8 cellular contexts compared by ENCODE assay signal in the genomic region with DNA sequence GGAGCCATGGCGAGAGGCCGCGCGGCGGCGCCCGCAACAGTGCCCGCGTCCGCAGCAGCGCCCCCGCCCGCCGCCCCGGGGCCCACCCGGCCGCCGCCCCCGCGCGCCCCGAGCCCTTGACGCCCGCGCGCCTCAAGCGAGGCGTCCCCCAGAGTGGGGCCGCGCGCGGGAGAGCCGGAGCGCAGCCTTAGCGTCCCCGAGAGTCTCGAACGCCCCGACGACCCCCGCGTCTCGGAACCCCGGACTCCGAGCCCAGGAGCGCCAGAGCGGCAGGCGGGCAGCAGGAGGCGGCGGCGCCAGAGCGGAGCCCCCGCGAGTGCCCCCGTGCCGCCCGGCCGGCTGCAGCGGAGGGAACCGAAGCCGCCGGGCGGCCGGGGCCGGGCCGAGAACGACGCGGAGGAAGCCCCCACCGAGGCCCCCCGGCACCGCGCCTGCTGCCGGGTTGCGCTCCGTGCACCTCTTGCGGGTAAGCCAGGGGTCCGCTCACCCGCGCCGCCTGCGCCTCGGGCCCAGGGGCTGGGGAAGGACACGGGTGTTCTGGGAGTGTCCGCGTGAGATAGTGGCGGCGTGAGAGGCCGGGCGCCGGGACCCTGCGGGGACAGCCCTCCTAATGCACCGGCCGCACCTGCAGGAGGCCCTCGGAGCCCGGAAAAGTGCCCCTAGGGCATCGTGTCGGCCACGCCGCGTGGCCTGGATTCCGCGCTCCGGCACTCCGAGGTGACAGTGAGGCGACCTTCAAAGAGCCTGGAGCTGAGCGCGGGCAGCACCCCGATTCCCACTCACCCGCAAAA. TPM values are rescaled to one million over a fixed set of nuclear protein-coding genes. Genes with fewer than 3 reads are reported as not detected.
DNase-seq lines count a peak whose midpoint lies in the region; ATAC-seq and TF ChIP-seq lines count a peak whose summit lies in the region.

No MANE protein-coding gene starts in this region.

- H3K36me3 Mint-ChIP-seq in activated T-cell treated with anti-CD3 and anti-CD28 coated beads, Interleukin-2, amount 50 U/mL, for 24 hours (ENCODE audit: low read depth) = peaks cover 18% of the 10 kb centered on the region

- no peaks in the 10 kb centered on the region for H3K9me3 ChIP-seq in osteoblast (ENCODE audit: low read depth, low read length)

- H3K27ac ChIP-seq in KMS-11 (peak overlapping the region; percentile 57), osteoblast (ENCODE audit: low read depth, low read length) (peak overlapping the region; percentile 86)

- peaks cover 16% of the 10 kb centered on the region for H3K4me1 ChIP-seq in KMS-11 (ENCODE audit: low read depth, poor library complexity, severe bottlenecking)
- peaks cover 17% of the 10 kb centered on the region for H3K4me1 ChIP-seq in osteoblast (ENCODE audit: insufficient read depth, low read length)

- ATAC-seq in GM21360 (IDR thresholded peaks at IDR 0.05; ENCODE audit: unreplicated experiment) (peak; percentile 7), HG02973 (IDR thresholded peaks at IDR 0.05; ENCODE audit: unreplicated experiment) (no peak)

- peak overlapping the region; percentile 88 for H3K27ac Mint-ChIP-seq in activated T-cell treated with anti-CD3 and anti-CD28 coated beads, Interleukin-2, amount 50 U/mL, for 24 hours

- peak overlapping the region; percentile 87 for H3K9ac ChIP-seq in KMS-11

- no peaks in the 10 kb centered on the region for H3K27me3 Mint-ChIP-seq in activated T-cell treated with anti-CD3 and anti-CD28 coated beads, Interleukin-2, amount 50 U/mL, for 24 hours

- no peaks in the 10 kb centered on the region for H3K27me3 ChIP-seq in KMS-11 (ENCODE audit: insufficient read depth, low read depth)
- H3K27me3 ChIP-seq in osteoblast (ENCODE audit: insufficient read depth, low read length) = no peaks in the 10 kb centered on the region

- DNase-seq in CD1c-positive myeloid dendritic cell (ENCODE audit: extremely low spot score) (peak; percentile 58), fibroblast of villous mesenchyme (ENCODE audit: low read depth) (no peak), osteoblast (ENCODE audit: insufficient read length, low spot score, missing footprints) (peak; percentile 79), NAMALWA (ENCODE audit: low spot score) (no peak)
- peak; percentile 66 for DNase-seq in activated T-cell treated with anti-CD3 and anti-CD28 coated beads, Interleukin-2, amount 50 U/mL, for 24 hours

- H3K36me3 ChIP-seq in KMS-11 (ENCODE audit: insufficient read depth) (no peaks in the 10 kb centered on the region), osteoblast (ENCODE audit: insufficient read depth, low read length) (no peaks in the 10 kb centered on the region)

- H3K4me3 ChIP-seq in KMS-11 (IDR thresholded peaks at IDR 0.05; ENCODE audit: insufficient read depth, low read depth, low read length) (no peak overlapping the region), fibroblast of villous mesenchyme (ENCODE audit: low read depth, low read length) (peak overlapping the region; percentile 85), osteoblast (ENCODE audit: insufficient read depth, low read length) (peak overlapping the region; percentile 95)

- H3K79me2 ChIP-seq in KMS-11 (ENCODE audit: insufficient read depth, low read depth) (peaks cover 44% of the 10 kb centered on the region), osteoblast (ENCODE audit: insufficient read depth, low read length) (peaks cover 49% of the 10 kb centered on the region)

- H3K4me3 Mint-ChIP-seq in activated T-cell treated with anti-CD3 and anti-CD28 coated beads, Interleukin-2, amount 50 U/mL, for 24 hours = peak overlapping the region; percentile 91

- H2AFZ ChIP-seq in KMS-11 (ENCODE audit: low read depth) (peak overlapping the region; percentile 50; the same call in 1 of the 2 replicates), osteoblast (ENCODE audit: low read length) (peak overlapping the region; percentile 73)

- no peak for TF ChIP-seq CTCF in KMS-11 (conservative IDR thresholded peaks at IDR 0.05; ENCODE audit: low read depth, low read length)
- TF ChIP-seq CTCF in fibroblast of villous mesenchyme (IDR thresholded peaks at IDR 0.05; ENCODE audit: insufficient read depth, low read depth, low read length) = no peak
- no peak for TF ChIP-seq CTCF in osteoblast (IDR thresholded peaks at IDR 0.05; ENCODE audit: extremely low read depth, low read depth, low read length)

- peaks cover 55% of the 10 kb centered on the region for H3K4me1 Mint-ChIP-seq in activated T-cell treated with anti-CD3 and anti-CD28 coated beads, Interleukin-2, amount 50 U/mL, for 24 hours (ENCODE audit: low read depth)

- H4K20me1 ChIP-seq in KMS-11 (ENCODE audit: insufficient read depth) (no peaks in the 10 kb centered on the region), osteoblast (ENCODE audit: insufficient read depth, low read length) (peaks cover 15% of the 10 kb centered on the region)

- peak overlapping the region; percentile 92 for H3K4me2 ChIP-seq in KMS-11
- peak overlapping the region; percentile 100 for H3K4me2 ChIP-seq in osteoblast (ENCODE audit: insufficient read depth, low read length)

- H3K9me3 Mint-ChIP-seq in activated T-cell treated with anti-CD3 and anti-CD28 coated beads, Interleukin-2, amount 50 U/mL, for 24 hours = no peaks in the 10 kb centered on the region

RNA-seq across cellular contexts. Expression of a gene that starts 51.9 kb away (rescaled TPM):
- 8.1 and 22.0 TPM in 2 replicates for total RNA-seq in fibroblast of villous mesenchyme
- total RNA-seq in osteoblast = 20.6 and 23.9 TPM in 2 replicates

Comparison
In these comparisons a context has a peak if more than half of its experiments do, and no peak if none do; other contexts are left out.
1. DNase-seq: peak in CD1c-positive myeloid dendritic cell (single experiment), activated T-cell treated with anti-CD3 and anti-CD28 coated beads, Interleukin-2, amount 50 U/mL, for 24 hours (single experiment) and osteoblast (single experiment); none in fibroblast of villous mesenchyme (single experiment) and NAMALWA (single experiment).